Comparison of ENCODE assay signal across 24 cellular contexts in genomic region chr20:15296422-15296821, GRCh38.
"Had no signal": no experiment of that assay in that cellular context is flagged by ENCODE, and none has a peak within 500 bp of the region (broad histone marks: within the 10 kb centered on the region; RNA-seq: fewer than 3 reads in every experiment).

No MANE protein-coding gene starts in this region.

- H3K4me1 Mint-ChIP-seq: activated CD4-positive, alpha-beta memory T cell treated with anti-CD3 and anti-CD28 coated beads, Interleukin-2, amount 10 ng/mL, durations not matched to agents 7 days and 5 days; activated naive CD4-positive, alpha-beta T cell treated with anti-CD3 and anti-CD28 coated beads, Interleukin-2, amount 10 ng/mL, durations not matched to agents 7 days and 5 days; activated naive CD8-positive, alpha-beta T cell treated with anti-CD3 and anti-CD28 coated beads for 36 hours; activated T-helper 17 cell treated with anti-CD3 and anti-CD28 coated beads, Interleukin-2, amount 50 U/mL, for 72 hours; IgD-negative memory B cell had no signal

- H3K4me3 Mint-ChIP-seq: activated CD4-positive, alpha-beta memory T cell treated with anti-CD3 and anti-CD28 coated beads, Interleukin-2, amount 10 ng/mL, durations not matched to agents 7 days and 5 days; activated naive CD4-positive, alpha-beta T cell treated with anti-CD3 and anti-CD28 coated beads, Interleukin-2, amount 10 ng/mL, durations not matched to agents 7 days and 5 days; activated naive CD8-positive, alpha-beta T cell treated with anti-CD3 and anti-CD28 coated beads for 36 hours; activated T-helper 17 cell treated with anti-CD3 and anti-CD28 coated beads, Interleukin-2, amount 50 U/mL, for 72 hours; IgD-negative memory B cell; T-helper 1 cell treated with Interleukin-12 subunit alpha and Interleukin-12 subunit beta and Interleukin-4 antibody, amounts not matched to agents 30 μg/mL and 1 μg/mL, for 36 hours had no signal

- H3K9me3 ChIP-seq: adrenal gland, MG63, Peyer's patch, SJCRH30 had no signal

- H3K27me3 ChIP-seq: adrenal gland, MG63, Peyer's patch, SJCRH30 had no signal

- H3K27me3 Mint-ChIP-seq: activated CD4-positive, alpha-beta memory T cell treated with anti-CD3 and anti-CD28 coated beads, Interleukin-2, amount 10 ng/mL, durations not matched to agents 7 days and 5 days; activated naive CD4-positive, alpha-beta T cell treated with anti-CD3 and anti-CD28 coated beads, Interleukin-2, amount 10 ng/mL, durations not matched to agents 7 days and 5 days; activated naive CD8-positive, alpha-beta T cell treated with anti-CD3 and anti-CD28 coated beads for 36 hours; activated T-helper 17 cell treated with anti-CD3 and anti-CD28 coated beads, Interleukin-2, amount 50 U/mL, for 72 hours; IgD-negative memory B cell had no signal

- H3K9me3 Mint-ChIP-seq: activated naive CD8-positive, alpha-beta T cell treated with anti-CD3 and anti-CD28 coated beads for 36 hours; IgD-negative memory B cell had no signal

- H3K4me3 ChIP-seq: adrenal gland, MG63, Peyer's patch, SJCRH30 had no signal

- H3K4me1 ChIP-seq: adrenal gland, Peyer's patch, SJCRH30 had no signal

- ATAC-seq: activated T-helper 17 cell treated with anti-CD3 and anti-CD28 coated beads, Interleukin-2, amount 50 U/mL, for 72 hours had no signal

- H3K27ac ChIP-seq: adrenal gland, Peyer's patch, RWPE1, SJCRH30 had no signal

- H3K36me3 ChIP-seq: adrenal gland, MG63, Peyer's patch, SJCRH30 had no signal

- H3K36me3 Mint-ChIP-seq: activated naive CD4-positive, alpha-beta T cell treated with anti-CD3 and anti-CD28 coated beads, Interleukin-2, amount 10 ng/mL, durations not matched to agents 7 days and 5 days; activated naive CD8-positive, alpha-beta T cell treated with anti-CD3 and anti-CD28 coated beads for 36 hours; IgD-negative memory B cell had no signal

- DNase-seq: activated CD4-positive, alpha-beta memory T cell treated with anti-CD3 and anti-CD28 coated beads, Interleukin-2, amount 10 ng/mL, durations not matched to agents 7 days and 5 days; activated CD4-positive, alpha-beta T cell treated with anti-CD3 and anti-CD28 coated beads, Interleukin-2, amount 50 U/mL, for 1 hour; activated CD4-positive, CD25-positive, alpha-beta regulatory T cell; activated gamma-delta T cell treated with Interleukin-2 at 50 U/mL for 16 hours; activated naive CD4-positive, alpha-beta T cell treated with anti-CD3 and anti-CD28 coated beads, Interleukin-2, amount 10 ng/mL, durations not matched to agents 7 days and 5 days; activated naive CD8-positive, alpha-beta T cell treated with anti-CD3 and anti-CD28 coated beads for 36 hours; activated T-cell treated with anti-CD3 and anti-CD28 coated beads for 4 hours; activated T-cell treated with anti-CD3 and anti-CD28 coated beads, Interleukin-2, amount 50 U/mL, for 48 hours; adrenal gland; anterior cingulate cortex; KG1; MG63; NCI-H187 treated with DMSO at 0.1 percent for 48 hours; NCI-H226; NCI-H526; NK-92 treated with Interleukin-12 subunit alpha and Interleukin-12 subunit beta, amount 100 ng/mL, for 24 hours; OCI-M1; Peyer's patch; Right ventricle myocardium superior; SJCRH30 had no signal

- H3K27ac Mint-ChIP-seq: activated CD4-positive, alpha-beta memory T cell treated with anti-CD3 and anti-CD28 coated beads, Interleukin-2, amount 10 ng/mL, durations not matched to agents 7 days and 5 days; activated naive CD4-positive, alpha-beta T cell treated with anti-CD3 and anti-CD28 coated beads, Interleukin-2, amount 10 ng/mL, durations not matched to agents 7 days and 5 days; activated naive CD8-positive, alpha-beta T cell treated with anti-CD3 and anti-CD28 coated beads for 36 hours; activated T-helper 17 cell treated with anti-CD3 and anti-CD28 coated beads, Interleukin-2, amount 50 U/mL, for 72 hours; IgD-negative memory B cell; T-helper 1 cell treated with Interleukin-12 subunit alpha and Interleukin-12 subunit beta and Interleukin-4 antibody, amounts not matched to agents 30 μg/mL and 1 μg/mL, for 36 hours had no signal
